ENCODE assay signal across 1 cellular context in genomic region chr20:53708129-53708968, GRCh38.
TF ChIP-seq lines count a peak whose summit lies in the region.

No MANE protein-coding gene starts in this region.

TF ChIP-seq in GM12878, 131 proteins besides CTCF, POLR2A, EP300 and RAD21 (continued from another document and continues in another):
- TF ChIP-seq ZNF687 (IDR thresholded peaks at IDR 0.05) (peak; percentile 60; the same call in 1 of the 2 replicates), BMI1 (IDR thresholded peaks at IDR 0.05; ENCODE audit: borderline replicate concordance) (no peak; the same call in 1 of the 2 replicates), RUNX3 (IDR thresholded peaks at IDR 0.05; ENCODE audit: low read length) (peak; percentile 88), CBX5 (IDR thresholded peaks at IDR 0.05; ENCODE audit: low read depth) (peak; percentile 85; the same call in 1 of the 2 replicates), KDM1A (IDR thresholded peaks at IDR 0.05; ENCODE audit: borderline replicate concordance) (no peak), JUNB (IDR thresholded peaks at IDR 0.05) (peak; percentile 58; the same call in 1 of the 2 replicates), NBN (IDR thresholded peaks at IDR 0.05) (peak; percentile 54), KLF5 (IDR thresholded peaks at IDR 0.05; ENCODE audit: partially characterized antibody) (peak; percentile 24), IRF4 (IDR thresholded peaks at IDR 0.05; ENCODE audit: low read depth, low read length) (0 out of 2 replicates have a peak, but pooled peaks have one; percentile 31), NFXL1 (IDR thresholded peaks at IDR 0.05; ENCODE audit: borderline replicate concordance) (peak; percentile 76; the same call in 1 of the 2 replicates), STAT3 (IDR thresholded peaks at IDR 0.05; ENCODE audit: low read depth, low read length) (0 out of 2 replicates have a peak, but pooled peaks have one; percentile 68), PML (IDR thresholded peaks at IDR 0.05; ENCODE audit: low read length) (no peak; the same call in 1 of the 2 replicates), SRF (IDR thresholded peaks at IDR 0.05; ENCODE audit: low read depth in 2 of 2, low read length in 2 of 2) (peak in 1 of 2 experiments; percentile 90; a peak in 2 of 4 replicates), RB1 (IDR thresholded peaks at IDR 0.05; ENCODE audit: borderline replicate concordance) (0 out of 2 replicates have a peak, but pooled peaks have one; percentile 26), NR2F1 (conservative IDR thresholded peaks at IDR 0.05) (peak; percentile 75), ASH2L (IDR thresholded peaks at IDR 0.05; ENCODE audit: borderline replicate concordance, low read depth) (no peak), PAX5 (IDR thresholded peaks at IDR 0.05; ENCODE audit: borderline replicate concordance, low read depth, low read length) (peak; percentile 63; the same call in 1 of the 2 replicates), ATF7 (IDR thresholded peaks at IDR 0.05; ENCODE audit: low read depth) (peak; percentile 87), MLLT1 (IDR thresholded peaks at IDR 0.05) (0 out of 2 replicates have a peak, but pooled peaks have one; percentile 49), ZNF24 (IDR thresholded peaks at IDR 0.05) (peak; percentile 89), EED (IDR thresholded peaks at IDR 0.05; ENCODE audit: low read depth) (no peak; the same call in 1 of the 2 replicates), BHLHE40 (IDR thresholded peaks at IDR 0.05; ENCODE audit: borderline replicate concordance in 1 of 2, low read depth in 2 of 2, low read length in 1 of 2) (peak in 1 of 2 experiments; percentile 30; a peak in 1 of 4 replicates), STAT1 (conservative IDR thresholded peaks at IDR 0.05) (no peak), IKZF2 (IDR thresholded peaks at IDR 0.05) (peak in 1 of 2 experiments; percentile 5; a peak in 1 of 4 replicates), PKNOX1 (IDR thresholded peaks at IDR 0.05) (peak; percentile 62), PRDM15 (CRISPR knock-in tag; IDR thresholded peaks at IDR 0.05) (no peak), MTA3 (IDR thresholded peaks at IDR 0.05; ENCODE audit: borderline replicate concordance, low read length) (no peak), ESRRA (IDR thresholded peaks at IDR 0.05; ENCODE audit: low read length) (no peak), SMC3 (IDR thresholded peaks at IDR 0.05; ENCODE audit: borderline replicate concordance, low read length) (peak; percentile 22; the same call in 1 of the 2 replicates), SIN3A (IDR thresholded peaks at IDR 0.05; ENCODE audit: low read depth, low read length) (no peak), CREM (IDR thresholded peaks at IDR 0.05; ENCODE audit: low read depth) (peak; percentile 49; the same call in 1 of the 2 replicates), NR2C1 (IDR thresholded peaks at IDR 0.05) (peak; percentile 5; the same call in 1 of the 2 replicates), RCOR1 (conservative IDR thresholded peaks at IDR 0.05; ENCODE audit: low read depth, low read length) (0 out of 2 replicates have a peak, but pooled peaks have one; percentile 41), ZNF217 (IDR thresholded peaks at IDR 0.05) (peak; percentile 83), ZNF274 (IDR thresholded peaks at IDR 0.05; ENCODE audit: insufficient read depth, insufficient read length) (no peak), ETV6 (conservative IDR thresholded peaks at IDR 0.05 in 1 of 2, IDR thresholded peaks at IDR 0.05 in 1 of 2; ENCODE audit: borderline replicate concordance in 1 of 2, low read depth in 1 of 2) (peak in 1 of 2 experiments; percentile 98; a peak in 2 of 4 replicates), ZNF207 (IDR thresholded peaks at IDR 0.05; ENCODE audit: borderline replicate concordance) (no peak)
- TF ChIP-seq, protein P1, sequence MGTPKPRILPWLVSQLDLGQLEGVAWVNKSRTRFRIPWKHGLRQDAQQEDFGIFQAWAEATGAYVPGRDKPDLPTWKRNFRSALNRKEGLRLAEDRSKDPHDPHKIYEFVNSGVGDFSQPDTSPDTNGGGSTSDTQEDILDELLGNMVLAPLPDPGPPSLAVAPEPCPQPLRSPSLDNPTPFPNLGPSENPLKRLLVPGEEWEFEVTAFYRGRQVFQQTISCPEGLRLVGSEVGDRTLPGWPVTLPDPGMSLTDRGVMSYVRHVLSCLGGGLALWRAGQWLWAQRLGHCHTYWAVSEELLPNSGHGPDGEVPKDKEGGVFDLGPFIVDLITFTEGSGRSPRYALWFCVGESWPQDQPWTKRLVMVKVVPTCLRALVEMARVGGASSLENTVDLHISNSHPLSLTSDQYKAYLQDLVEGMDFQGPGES (IDR thresholded peaks at IDR 0.05): no peak
- TF ChIP-seq, protein P2, sequence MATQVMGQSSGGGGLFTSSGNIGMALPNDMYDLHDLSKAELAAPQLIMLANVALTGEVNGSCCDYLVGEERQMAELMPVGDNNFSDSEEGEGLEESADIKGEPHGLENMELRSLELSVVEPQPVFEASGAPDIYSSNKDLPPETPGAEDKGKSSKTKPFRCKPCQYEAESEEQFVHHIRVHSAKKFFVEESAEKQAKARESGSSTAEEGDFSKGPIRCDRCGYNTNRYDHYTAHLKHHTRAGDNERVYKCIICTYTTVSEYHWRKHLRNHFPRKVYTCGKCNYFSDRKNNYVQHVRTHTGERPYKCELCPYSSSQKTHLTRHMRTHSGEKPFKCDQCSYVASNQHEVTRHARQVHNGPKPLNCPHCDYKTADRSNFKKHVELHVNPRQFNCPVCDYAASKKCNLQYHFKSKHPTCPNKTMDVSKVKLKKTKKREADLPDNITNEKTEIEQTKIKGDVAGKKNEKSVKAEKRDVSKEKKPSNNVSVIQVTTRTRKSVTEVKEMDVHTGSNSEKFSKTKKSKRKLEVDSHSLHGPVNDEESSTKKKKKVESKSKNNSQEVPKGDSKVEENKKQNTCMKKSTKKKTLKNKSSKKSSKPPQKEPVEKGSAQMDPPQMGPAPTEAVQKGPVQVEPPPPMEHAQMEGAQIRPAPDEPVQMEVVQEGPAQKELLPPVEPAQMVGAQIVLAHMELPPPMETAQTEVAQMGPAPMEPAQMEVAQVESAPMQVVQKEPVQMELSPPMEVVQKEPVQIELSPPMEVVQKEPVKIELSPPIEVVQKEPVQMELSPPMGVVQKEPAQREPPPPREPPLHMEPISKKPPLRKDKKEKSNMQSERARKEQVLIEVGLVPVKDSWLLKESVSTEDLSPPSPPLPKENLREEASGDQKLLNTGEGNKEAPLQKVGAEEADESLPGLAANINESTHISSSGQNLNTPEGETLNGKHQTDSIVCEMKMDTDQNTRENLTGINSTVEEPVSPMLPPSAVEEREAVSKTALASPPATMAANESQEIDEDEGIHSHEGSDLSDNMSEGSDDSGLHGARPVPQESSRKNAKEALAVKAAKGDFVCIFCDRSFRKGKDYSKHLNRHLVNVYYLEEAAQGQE (IDR thresholded peaks at IDR 0.05; ENCODE audit: low read depth, low read length): no peak
- TF ChIP-seq, protein P3, sequence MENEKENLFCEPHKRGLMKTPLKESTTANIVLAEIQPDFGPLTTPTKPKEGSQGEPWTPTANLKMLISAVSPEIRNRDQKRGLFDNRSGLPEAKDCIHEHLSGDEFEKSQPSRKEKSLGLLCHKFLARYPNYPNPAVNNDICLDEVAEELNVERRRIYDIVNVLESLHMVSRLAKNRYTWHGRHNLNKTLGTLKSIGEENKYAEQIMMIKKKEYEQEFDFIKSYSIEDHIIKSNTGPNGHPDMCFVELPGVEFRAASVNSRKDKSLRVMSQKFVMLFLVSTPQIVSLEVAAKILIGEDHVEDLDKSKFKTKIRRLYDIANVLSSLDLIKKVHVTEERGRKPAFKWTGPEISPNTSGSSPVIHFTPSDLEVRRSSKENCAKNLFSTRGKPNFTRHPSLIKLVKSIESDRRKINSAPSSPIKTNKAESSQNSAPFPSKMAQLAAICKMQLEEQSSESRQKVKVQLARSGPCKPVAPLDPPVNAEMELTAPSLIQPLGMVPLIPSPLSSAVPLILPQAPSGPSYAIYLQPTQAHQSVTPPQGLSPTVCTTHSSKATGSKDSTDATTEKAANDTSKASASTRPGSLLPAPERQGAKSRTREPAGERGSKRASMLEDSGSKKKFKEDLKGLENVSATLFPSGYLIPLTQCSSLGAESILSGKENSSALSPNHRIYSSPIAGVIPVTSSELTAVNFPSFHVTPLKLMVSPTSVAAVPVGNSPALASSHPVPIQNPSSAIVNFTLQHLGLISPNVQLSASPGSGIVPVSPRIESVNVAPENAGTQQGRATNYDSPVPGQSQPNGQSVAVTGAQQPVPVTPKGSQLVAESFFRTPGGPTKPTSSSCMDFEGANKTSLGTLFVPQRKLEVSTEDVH (IDR thresholded peaks at IDR 0.05; ENCODE audit: low read depth, partially characterized antibody): no peak
- TF ChIP-seq, protein P4, sequence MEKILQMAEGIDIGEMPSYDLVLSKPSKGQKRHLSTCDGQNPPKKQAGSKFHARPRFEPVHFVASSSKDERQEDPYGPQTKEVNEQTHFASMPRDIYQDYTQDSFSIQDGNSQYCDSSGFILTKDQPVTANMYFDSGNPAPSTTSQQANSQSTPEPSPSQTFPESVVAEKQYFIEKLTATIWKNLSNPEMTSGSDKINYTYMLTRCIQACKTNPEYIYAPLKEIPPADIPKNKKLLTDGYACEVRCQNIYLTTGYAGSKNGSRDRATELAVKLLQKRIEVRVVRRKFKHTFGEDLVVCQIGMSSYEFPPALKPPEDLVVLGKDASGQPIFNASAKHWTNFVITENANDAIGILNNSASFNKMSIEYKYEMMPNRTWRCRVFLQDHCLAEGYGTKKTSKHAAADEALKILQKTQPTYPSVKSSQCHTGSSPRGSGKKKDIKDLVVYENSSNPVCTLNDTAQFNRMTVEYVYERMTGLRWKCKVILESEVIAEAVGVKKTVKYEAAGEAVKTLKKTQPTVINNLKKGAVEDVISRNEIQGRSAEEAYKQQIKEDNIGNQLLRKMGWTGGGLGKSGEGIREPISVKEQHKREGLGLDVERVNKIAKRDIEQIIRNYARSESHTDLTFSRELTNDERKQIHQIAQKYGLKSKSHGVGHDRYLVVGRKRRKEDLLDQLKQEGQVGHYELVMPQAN (conservative IDR thresholded peaks at IDR 0.05): peak; percentile 34; the same call in 1 of the 2 replicates
